Comparison of ENCODE assay signal across 9 cellular contexts in the genomic region with DNA sequence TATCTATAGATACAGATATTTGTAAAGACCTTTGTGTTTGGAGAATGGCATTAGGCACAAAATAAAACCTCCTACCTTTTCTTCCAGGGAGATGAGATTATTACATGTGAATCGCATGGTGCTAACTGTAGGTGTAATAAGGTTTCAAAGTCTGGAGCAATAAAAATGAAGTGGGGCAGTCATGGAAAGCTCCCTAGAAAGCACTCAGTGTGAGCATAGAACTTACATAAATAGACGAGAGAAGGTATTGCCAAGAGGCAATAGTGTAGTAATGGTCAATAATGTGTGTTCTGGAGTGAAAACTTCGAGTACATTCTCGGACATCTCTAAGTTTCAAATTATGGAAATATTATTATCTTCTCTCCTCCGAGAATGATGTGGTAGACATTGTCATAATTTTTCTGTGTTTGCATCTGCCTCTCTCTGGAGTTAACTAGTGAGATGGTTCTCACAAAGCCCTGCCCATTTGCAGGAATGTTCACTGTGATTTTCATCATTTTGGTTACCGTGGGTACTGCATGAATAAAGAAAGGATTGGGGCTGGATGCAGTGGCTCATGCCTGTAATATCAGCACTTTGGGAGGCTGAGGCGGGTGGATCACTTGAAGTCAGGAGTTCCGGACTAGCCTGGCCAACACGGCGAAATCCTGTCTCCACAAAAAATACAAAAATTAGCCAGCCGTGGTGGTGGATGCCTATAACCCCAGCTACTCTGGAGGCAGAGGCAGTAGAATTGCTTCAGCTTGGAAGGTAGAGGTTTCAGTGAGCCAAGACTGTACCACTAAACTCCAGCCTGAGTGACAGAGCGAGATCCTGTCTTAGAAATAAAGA. TPM values are rescaled to one million over a fixed set of nuclear protein-coding genes. Genes with fewer than 3 reads are reported as not detected.
DNase-seq lines count a peak whose midpoint lies in the region; ATAC-seq and TF ChIP-seq lines count a peak whose summit lies in the region.
"Had no signal": no experiment of that assay in that cellular context is flagged by ENCODE, and none has a peak within 500 bp of the region (broad histone marks: within the 10 kb centered on the region; RNA-seq: fewer than 3 reads in every experiment).

No MANE protein-coding gene starts in this region.

- H3K36me3 Mint-ChIP-seq in central memory CD8-positive, alpha-beta T cell (ENCODE audit: insufficient read depth), result peaks cover 58% of the 10 kb centered on the region

- POLR2A ChIA-PET in AG04450 (lab: Yijun Ruan, JAX), result interaction anchor here (1.1 to 1.3 kb wide), 3 partner anchors 9 to 37 kb away, joined by 3 to 4 read pairs (median 4); partner anchors contain the start of gene TRDMT1

- H3K27me3 ChIP-seq in AG04450 (ENCODE audit: control insufficient read depth, insufficient read depth, low read length) (no peaks in the 10 kb centered on the region), lower lobe of right lung (ENCODE audit: low read depth) (no peaks in the 10 kb centered on the region)

- H3K36me3 ChIP-seq in lower lobe of right lung, result peaks cover 47% of the 10 kb centered on the region

- peaks cover 28% of the 10 kb centered on the region for H3K4me1 Mint-ChIP-seq in central memory CD8-positive, alpha-beta T cell

- CTCF ChIA-PET in AG04450 (lab: Charles Lee), result interaction anchor here (0.6 kb wide), 1 partner anchor 462 kb away, joined by 3 read pairs; no protein-coding TSS in a partner anchor

- H3K27ac Mint-ChIP-seq in central memory CD8-positive, alpha-beta T cell (ENCODE audit: low read depth), result peak overlapping the region; percentile 75

- ATAC-seq in central memory CD8-positive, alpha-beta T cell (replicated peaks; ENCODE audit: extremely low read depth, poor library complexity, severe bottlenecking), result peak; percentile 18
- ATAC-seq in lower lobe of right lung (peak; percentile 41 to 58), HG03571 (IDR thresholded peaks at IDR 0.05; ENCODE audit: unreplicated experiment) (no peak)

- intact Hi-C loops in lower lobe of right lung (cut with DNase I), result no loop called here

- TF ChIP-seq CTCF in AG04450 (IDR thresholded peaks at IDR 0.05; ENCODE audit: low read depth, low read length), result no peak
- no peak for TF ChIP-seq CTCF in lower lobe of right lung (IDR thresholded peaks at IDR 0.05)

- H3K9me3 ChIP-seq in AG04450 (ENCODE audit: control insufficient read depth, insufficient read depth, low read length) (peaks cover 3% of the 10 kb centered on the region; the same call in 1 of the 2 replicates), lower lobe of right lung (no peaks in the 10 kb centered on the region)

- H3K9me3 Mint-ChIP-seq in central memory CD8-positive, alpha-beta T cell, result no peaks in the 10 kb centered on the region

- H3K27me3 Mint-ChIP-seq in central memory CD8-positive, alpha-beta T cell, result no peaks in the 10 kb centered on the region

- H3K4me3 ChIP-seq in AG04450 (ENCODE audit: low read depth, low read length), result no peak overlapping the region
- H3K4me3 ChIP-seq in lower lobe of right lung, result no peak overlapping the region

- no peak overlapping the region for H3K4me3 Mint-ChIP-seq in central memory CD8-positive, alpha-beta T cell

- H3K27ac ChIP-seq in AG04450 (ENCODE audit: low read depth, low read length), result peak overlapping the region; percentile 73
- peak overlapping the region; percentile 26 for H3K27ac ChIP-seq in lower lobe of right lung

- peaks cover 36% of the 10 kb centered on the region for H3K4me1 ChIP-seq in lower lobe of right lung

- DNase-seq in AG04450 (ENCODE audit: low read depth, low spot score), result no peak
- DNase-seq in M059J (ENCODE audit: low read depth), result peak; percentile 83
- DNase-seq in central memory CD8-positive, alpha-beta T cell (ENCODE audit: low spot score in 2 of 2), result no peak
- no peak for DNase-seq in lower lobe of right lung
- DNase-seq in NCI-H1105 treated with DMSO at 0.1 percent for 48 hours (lab: John Stamatoyannopoulos, UW), result no peak
- no peak for DNase-seq in stimulated activated CD4-positive, alpha-beta T cell treated with anti-CD3 and anti-CD28 coated beads, Interleukin-12 subunit alpha, Interleukin-12 subunit beta, amount 100 ng/mL, for 4 hours
- DNase-seq in NCI-H748 treated with DMSO at 0.1 percent for 48 hours (lab: John Stamatoyannopoulos, UW), result no peak
- DNase-seq: stimulated activated CD4-positive, alpha-beta T cell treated with anti-CD3 and anti-CD28 coated beads, Interleukin-1b, Interleukin-23, amount 100 ng/mL, for 48 hours had no signal

RNA-seq across cellular contexts. Expression of gene VIM, which starts 10.6 kb away (rescaled TPM):
- 4,126 and 4,378 TPM in 2 replicates for polyA plus RNA-seq in AG04450 (2011; rRNA removed)
- 4,154 and 5,002 TPM in 2 replicates for polyA minus RNA-seq in AG04450 (2011; rRNA and poly(A)+ RNA removed)
- 2,499 and 3,150 TPM in 2 replicates for total RNA-seq in M059J (2014; rRNA removed; shearing (Covaris generic))
- total RNA-seq in lower lobe of right lung, result 1,797 TPM

RNA-seq across cellular contexts. Expression of gene TRDMT1, which starts 37.2 kb away (rescaled TPM):
- 5.2 and 7.1 TPM in 2 replicates for polyA plus RNA-seq in AG04450 (2011; rRNA removed)
- polyA minus RNA-seq in AG04450 (2011; rRNA and poly(A)+ RNA removed), result 4.3 and 5.5 TPM in 2 replicates
- 2.6 and 3.3 TPM in 2 replicates for total RNA-seq in M059J (2014; rRNA removed; shearing (Covaris generic))
- total RNA-seq in lower lobe of right lung, result 7.9 TPM
